1 cellular context compared by ENCODE assay signal in the genomic region with DNA sequence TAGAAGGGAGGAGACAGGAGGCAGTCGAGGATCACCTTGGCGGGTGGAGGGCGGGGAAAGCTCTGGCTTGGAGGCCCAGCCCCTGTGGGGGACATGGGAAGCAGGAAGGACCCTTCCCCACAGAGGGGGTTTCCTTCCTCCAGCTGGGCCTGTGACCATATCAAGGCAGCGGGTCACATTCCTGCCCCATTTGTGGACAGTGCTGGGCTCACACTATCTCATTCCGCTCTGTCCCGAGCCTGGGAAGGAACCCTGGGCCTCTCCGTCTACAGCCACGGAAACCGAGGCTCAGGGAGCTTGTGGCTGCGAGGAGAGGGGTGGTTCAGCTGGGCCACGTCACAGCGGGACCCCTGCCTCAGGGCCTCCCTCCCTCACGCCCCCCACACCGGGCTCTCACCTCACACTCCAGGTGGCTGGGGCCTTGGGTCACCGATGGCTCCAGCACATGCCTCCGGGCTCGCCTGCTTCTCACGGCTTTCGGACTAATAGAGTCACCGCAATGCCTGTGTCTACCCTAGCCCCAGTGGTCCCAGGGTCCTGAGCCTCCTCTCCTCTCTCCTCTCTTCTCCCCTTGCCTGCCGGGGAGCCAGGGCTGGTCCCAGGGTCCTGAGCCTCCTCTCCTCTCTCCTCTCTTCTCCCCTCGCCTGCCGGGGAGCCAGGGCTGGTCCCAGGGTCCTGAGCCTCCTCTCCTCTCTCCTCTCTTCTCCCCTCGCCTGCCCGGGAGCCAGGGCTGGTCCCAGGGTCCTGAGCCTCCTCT.
TF ChIP-seq lines count a peak whose summit lies in the region.

No MANE protein-coding gene starts in this region.

TF ChIP-seq in IMR-90, 13 proteins besides CTCF, POLR2A, EP300 and RAD21:
- TF ChIP-seq BHLHE40 (IDR thresholded peaks at IDR 0.05; ENCODE audit: low read depth, low read length): no peak
TF ChIP-seq in IMR-90: peak in this region for 0.
